ENCODE assay signal across 21 cellular contexts in genomic region chr7:99531354-99531765, GRCh38. TPM values are rescaled to one million over a fixed set of nuclear protein-coding genes. Genes with fewer than 3 reads are reported as not detected.
DNase-seq lines count a peak whose midpoint lies in the region; ATAC-seq and TF ChIP-seq lines count a peak whose summit lies in the region.
"Had no signal": no experiment of that assay in that cellular context is flagged by ENCODE, and none has a peak within 500 bp of the region (broad histone marks: within the 10 kb centered on the region; RNA-seq: fewer than 3 reads in every experiment).

No MANE protein-coding gene starts in this region.

- peak overlapping the region; percentile 49 for H3K27ac Mint-ChIP-seq in progenitor cell of endocrine pancreas
- H3K27ac Mint-ChIP-seq in activated T-helper 17 cell treated with anti-CD3 and anti-CD28 coated beads, Interleukin-2, amount 50 U/mL, for 72 hours = no peak overlapping the region
- H3K27ac Mint-ChIP-seq: activated naive CD8-positive, alpha-beta T cell treated with anti-CD3 and anti-CD28 coated beads, Interleukin-2, amount 50 U/mL, for 24 hours; activated T-helper 2 cell treated with anti-CD3 and anti-CD28 coated beads, Interferon-gamma antibody, Interleukin-2, Interleukin-4, amounts not matched to agents 10 μg/mL and 5 μg/mL and 100 μg/mL, durations not matched to agents 14 hours and 24 hours and 36 hours; memory B cell had no signal

- H3K4me1 ChIP-seq in adipocyte (ENCODE audit: control insufficient read depth, insufficient read depth, low read length) (no peaks in the 10 kb centered on the region), gastroesophageal sphincter (no peaks in the 10 kb centered on the region)
- H3K4me1 ChIP-seq: BE2C had no signal

- H3K9me3 Mint-ChIP-seq in progenitor cell of endocrine pancreas (ENCODE audit: low read depth) = peaks cover 50% of the 10 kb centered on the region
- H3K9me3 Mint-ChIP-seq in activated T-helper 17 cell treated with anti-CD3 and anti-CD28 coated beads, Interleukin-2, amount 50 U/mL, for 72 hours = peaks cover 9% of the 10 kb centered on the region

- ATAC-seq in activated T-helper 17 cell treated with anti-CD3 and anti-CD28 coated beads, Interleukin-2, amount 50 U/mL, for 72 hours (replicated peaks) = no peak
- no peak for ATAC-seq in gastroesophageal sphincter
- ATAC-seq in GM18861 (IDR thresholded peaks at IDR 0.05; ENCODE audit: unreplicated experiment) = no peak
- ATAC-seq: activated naive CD8-positive, alpha-beta T cell treated with anti-CD3 and anti-CD28 coated beads, Interleukin-2, amount 50 U/mL, for 24 hours had no signal

- no peak overlapping the region for H3K27ac ChIP-seq in gastroesophageal sphincter
- H3K27ac ChIP-seq: cardiac muscle cell, hepatocyte had no signal

- peak; percentile 20 for DNase-seq in DMS53 (lab: John Stamatoyannopoulos, UW)
- no peak for DNase-seq in DMS53 treated with DMSO at 0.1 percent for 48 hours (lab: John Stamatoyannopoulos, UW; ENCODE audit: unreplicated experiment)
- no peak for DNase-seq in adipocyte (ENCODE audit: low read depth)
- DNase-seq in fibroblast of mammary gland (ENCODE audit: low read depth) = peak; percentile 24
- no peak for DNase-seq in progenitor cell of endocrine pancreas (ENCODE audit: low spot score, unreplicated experiment)
- DNase-seq: 8988T; activated CD4-positive, CD25-positive, alpha-beta regulatory T cell treated with anti-CD3 and anti-CD28 coated beads, Interleukin-2, amount 50 U/mL, for 72 hours; activated naive CD8-positive, alpha-beta T cell treated with anti-CD3 and anti-CD28 coated beads, Interleukin-2, amount 50 U/mL, for 24 hours; BE2C; KG1; NCI-H2029; NK-92 treated with Interleukin-12 subunit alpha and Interleukin-12 subunit beta, amount 100 ng/mL, for 24 hours; RPMI8226; stimulated activated CD4-positive, alpha-beta T cell treated with anti-CD3 and anti-CD28 coated beads, Interleukin-4, amount 100 ng/mL, for 24 hours had no signal

- H3K4me3 ChIP-seq in adipocyte (ENCODE audit: low read length) = peak overlapping the region; percentile 67
- no peak overlapping the region for H3K4me3 ChIP-seq in fibroblast of mammary gland (ENCODE audit: control insufficient read depth, low read depth, low read length)
- H3K4me3 ChIP-seq in gastroesophageal sphincter = no peak overlapping the region
- H3K4me3 ChIP-seq: cardiac muscle cell, hepatocyte had no signal

- H3K27me3 Mint-ChIP-seq in progenitor cell of endocrine pancreas = no peaks in the 10 kb centered on the region
- no peaks in the 10 kb centered on the region for H3K27me3 Mint-ChIP-seq in activated T-helper 17 cell treated with anti-CD3 and anti-CD28 coated beads, Interleukin-2, amount 50 U/mL, for 72 hours
- H3K27me3 Mint-ChIP-seq: activated naive CD8-positive, alpha-beta T cell treated with anti-CD3 and anti-CD28 coated beads, Interleukin-2, amount 50 U/mL, for 24 hours; memory B cell had no signal

- no peak overlapping the region for H3K9ac ChIP-seq in adipocyte (ENCODE audit: low read length)

- H3K9me3 ChIP-seq in adipocyte (ENCODE audit: control insufficient read depth, low read length) (peaks cover 71% of the 10 kb centered on the region), gastroesophageal sphincter (peaks cover 0 to 59% (median 6%) of the 10 kb centered on the region in 3 donors)
- H3K9me3 ChIP-seq: BE2C had no signal

- H3K36me3 Mint-ChIP-seq in progenitor cell of endocrine pancreas (ENCODE audit: insufficient read depth) = peaks cover 72% of the 10 kb centered on the region
- H3K36me3 Mint-ChIP-seq in activated T-helper 17 cell treated with anti-CD3 and anti-CD28 coated beads, Interleukin-2, amount 50 U/mL, for 72 hours (ENCODE audit: low read depth) = peaks cover 73% of the 10 kb centered on the region

- no peak overlapping the region for H3K4me3 Mint-ChIP-seq in progenitor cell of endocrine pancreas (ENCODE audit: low read depth)
- no peak overlapping the region for H3K4me3 Mint-ChIP-seq in activated T-helper 17 cell treated with anti-CD3 and anti-CD28 coated beads, Interleukin-2, amount 50 U/mL, for 72 hours
- H3K4me3 Mint-ChIP-seq: activated naive CD8-positive, alpha-beta T cell treated with anti-CD3 and anti-CD28 coated beads, Interleukin-2, amount 50 U/mL, for 24 hours; memory B cell had no signal

- TF ChIP-seq POLR2A in gastroesophageal sphincter (IDR thresholded peaks at IDR 0.05) = no peak

- TF ChIP-seq EP300 in gastroesophageal sphincter (IDR thresholded peaks at IDR 0.05) = no peak

- H3K27me3 ChIP-seq in adipocyte (replicated peaks; ENCODE audit: control insufficient read depth, insufficient read depth, low read length) (no peaks in the 10 kb centered on the region), gastroesophageal sphincter (no peaks in the 10 kb centered on the region)
- H3K27me3 ChIP-seq: BE2C, cardiac muscle cell, hepatocyte had no signal

- WGBS in gastroesophageal sphincter (ENCODE audit: low coverage in 1 of 2), 2 donors = 93 to 97% methylated on average over 8 to 12 of the region's 12 CpGs

- no peaks in the 10 kb centered on the region for H3K4me1 Mint-ChIP-seq in progenitor cell of endocrine pancreas (ENCODE audit: low read depth)
- H3K4me1 Mint-ChIP-seq in activated T-helper 17 cell treated with anti-CD3 and anti-CD28 coated beads, Interleukin-2, amount 50 U/mL, for 72 hours = no peaks in the 10 kb centered on the region
- H3K4me1 Mint-ChIP-seq: activated naive CD8-positive, alpha-beta T cell treated with anti-CD3 and anti-CD28 coated beads, Interleukin-2, amount 50 U/mL, for 24 hours; memory B cell had no signal

- no peak for TF ChIP-seq CTCF in fibroblast of mammary gland (conservative IDR thresholded peaks at IDR 0.05; ENCODE audit: control insufficient read depth, insufficient read depth, low read depth, low read length)
- TF ChIP-seq CTCF in progenitor cell of endocrine pancreas (IDR thresholded peaks at IDR 0.05; ENCODE audit: unreplicated experiment) = no peak
- TF ChIP-seq CTCF in gastroesophageal sphincter (IDR thresholded peaks at IDR 0.05) = no peak

- H3K36me3 ChIP-seq in adipocyte (ENCODE audit: control insufficient read depth, insufficient read depth, low read length, severe bottlenecking) = peaks cover 72% of the 10 kb centered on the region
- H3K36me3 ChIP-seq in gastroesophageal sphincter = peaks cover 0 to 80% of the 10 kb centered on the region in 2 donors

RNA-seq across cellular contexts. Expression of gene FAM200A, which starts 20.6 kb away (rescaled TPM):
- total RNA-seq in progenitor cell of endocrine pancreas (12.5 and 12.9 TPM in 2 replicates), gastroesophageal sphincter (1 to 10 TPM; 3.5 to 8.6 (median 4.3) TPM)
- total RNA-seq in activated T-helper 17 cell treated with anti-CD3 and anti-CD28 coated beads, Interleukin-2, amount 50 U/mL, for 72 hours = 1 to 10 TPM; 2.7 to 5.5 TPM

RNA-seq across cellular contexts. Expression of gene ZKSCAN5, which starts 26.9 kb away (rescaled TPM):
- total RNA-seq in progenitor cell of endocrine pancreas (14.7 and 15.2 TPM in 2 replicates), gastroesophageal sphincter (10 to 100 TPM in 2 of 4 donors, 1 to 10 TPM in 2; 7.5 to 12.5 (median 10.6) TPM)
- 10 to 100 TPM; 11.5 to 12.2 TPM for total RNA-seq in activated T-helper 17 cell treated with anti-CD3 and anti-CD28 coated beads, Interleukin-2, amount 50 U/mL, for 72 hours

RNA-seq across cellular contexts. Expression of gene ZNF655, which starts 27.1 kb away (rescaled TPM):
- 70.9 and 72.6 TPM in 2 replicates for total RNA-seq in progenitor cell of endocrine pancreas
- 10 to 100 TPM; 79.2 to 98.5 TPM for total RNA-seq in activated T-helper 17 cell treated with anti-CD3 and anti-CD28 coated beads, Interleukin-2, amount 50 U/mL, for 72 hours
- 100 to 1,000 TPM; 115 to 191 (median 116) TPM for total RNA-seq in gastroesophageal sphincter

RNA-seq across cellular contexts. Expression of gene ZNF394, which starts 31.3 kb away (rescaled TPM):
- 23.7 and 24.8 TPM in 2 replicates for total RNA-seq in progenitor cell of endocrine pancreas
- total RNA-seq in activated T-helper 17 cell treated with anti-CD3 and anti-CD28 coated beads, Interleukin-2, amount 50 U/mL, for 72 hours = 10 to 100 TPM; 28.9 to 36.5 TPM
- total RNA-seq in gastroesophageal sphincter = 10 to 100 TPM; 29.9 to 54.1 (median 45.1) TPM

RNA-seq across cellular contexts. Expression of gene ZNF789, which starts 58.7 kb away (rescaled TPM):
- total RNA-seq in progenitor cell of endocrine pancreas = 26.7 and 27.4 TPM in 2 replicates
- 10 to 100 TPM; 32.0 to 46.7 TPM for total RNA-seq in activated T-helper 17 cell treated with anti-CD3 and anti-CD28 coated beads, Interleukin-2, amount 50 U/mL, for 72 hours
- total RNA-seq in gastroesophageal sphincter = 1 to 10 TPM; 1.4 to 4.8 (median 4.6) TPM

Comparison
In these comparisons a context has a peak if more than half of its experiments do, and no peak if none do; other contexts are left out.
1. DNase-seq: peak in DMS53 (single experiment) and fibroblast of mammary gland (single experiment); none in DMS53 treated with DMSO at 0.1 percent for 48 hours (single experiment), adipocyte (single experiment) and progenitor cell of endocrine pancreas (single experiment).